In the genomic region with DNA sequence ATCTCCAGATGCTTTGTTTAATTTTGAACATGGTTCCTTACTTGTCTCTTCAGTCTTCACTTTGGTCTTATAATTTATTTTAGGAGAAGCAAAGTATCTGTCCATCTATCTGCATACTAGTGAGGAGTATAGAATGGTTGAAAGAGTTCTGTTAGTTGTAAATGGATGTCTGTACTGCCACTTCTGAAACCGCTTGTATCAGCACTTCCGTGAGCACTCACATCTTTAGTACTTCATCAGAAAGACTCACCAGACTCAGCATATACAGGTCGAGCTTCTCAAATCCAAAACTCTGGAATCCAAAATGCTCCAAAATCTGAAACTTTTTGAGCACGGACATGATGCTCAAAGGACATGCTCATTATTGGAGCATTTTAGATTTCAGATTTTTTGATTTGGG, we compare ENCODE assay signal across 1 cellular context.
TF ChIP-seq lines count a peak whose summit lies in the region.

No MANE protein-coding gene starts in this region.

TF ChIP-seq in HepG2, 621 proteins besides CTCF, POLR2A, EP300 and RAD21 (continued from another document):
- TF ChIP-seq IRF1 (CRISPR knock-in tag; IDR thresholded peaks at IDR 0.05; ENCODE audit: low read depth) (no peak), IRF2 (CRISPR knock-in tag; IDR thresholded peaks at IDR 0.05) (no peak), SMAD9 (CRISPR knock-in tag; IDR thresholded peaks at IDR 0.05) (no peak), JDP2 (CRISPR knock-in tag; IDR thresholded peaks at IDR 0.05; ENCODE audit: borderline replicate concordance) (no peak), MAFK (conservative IDR thresholded peaks at IDR 0.05 in 1 of 2, IDR thresholded peaks at IDR 0.05 in 1 of 2; ENCODE audit: low read length in 2 of 2) (peak; percentile 23 to 69; a peak in 2 of 4 replicates)
